18 cellular contexts compared by ENCODE assay signal in the genomic region with DNA sequence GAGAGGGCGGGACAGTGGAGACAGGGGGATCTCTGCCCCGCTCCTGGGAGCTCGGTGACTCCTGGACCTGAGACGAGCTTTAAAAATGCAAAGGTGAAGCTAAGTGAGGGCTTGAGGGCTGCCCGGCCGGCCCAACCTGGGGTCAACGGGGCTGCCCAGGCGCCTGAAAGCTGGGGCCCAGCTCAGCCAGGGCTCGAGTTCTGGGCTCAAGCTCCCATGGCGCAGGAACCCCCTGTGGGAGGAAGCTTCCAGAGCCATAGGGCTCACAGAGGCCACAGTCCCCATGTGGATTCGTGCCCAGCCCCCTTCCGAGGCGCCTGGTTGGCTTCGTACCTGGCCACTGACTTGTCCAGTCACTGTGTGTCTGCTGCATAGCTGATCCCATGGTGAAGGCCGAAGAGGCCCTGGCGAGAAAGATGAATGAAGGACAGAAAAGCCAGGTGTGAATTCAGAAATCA.
DNase-seq lines count a peak whose midpoint lies in the region; ATAC-seq, FAIRE-seq and TF ChIP-seq lines count a peak whose summit lies in the region.
"Had no signal": no experiment of that assay in that cellular context is flagged by ENCODE, and none has a peak within 500 bp of the region (broad histone marks: within the 10 kb centered on the region; RNA-seq: fewer than 3 reads in every experiment).

No MANE protein-coding gene starts in this region.

- no peak for ATAC-seq in HG03354 (IDR thresholded peaks at IDR 0.05; ENCODE audit: poor library complexity, severe bottlenecking, unreplicated experiment)
- ATAC-seq: HCT116 had no signal

- H4K91ac ChIP-seq in H1 (replicated peaks; ENCODE audit: insufficient read length, low read length) = no peak overlapping the region

- H3K9me3 ChIP-seq in H1 (ENCODE audit: insufficient read depth in 2 of 2, low read depth in 1 of 2, low read length in 1 of 2) (peaks cover 8 to 9% of the 10 kb centered on the region in 2 experiments; a peak in 3 of 4 replicates), neural progenitor cell (ENCODE audit: low read depth) (peaks cover 7% of the 10 kb centered on the region), transverse colon (no peaks in the 10 kb centered on the region)

- H3K27ac ChIP-seq in H1 (ENCODE audit: low read depth, low read length) (no peak overlapping the region), neural progenitor cell (no peak overlapping the region), transverse colon (peak overlapping the region in 3 of 4 donors; percentile 0 to 78 (median 75))
- H3K27ac ChIP-seq: PC-9, SJCRH30 had no signal

- peak overlapping the region; percentile 57 for H3K4me3 Mint-ChIP-seq in neural progenitor cell
- H3K4me3 Mint-ChIP-seq: CD4-positive, alpha-beta memory T cell had no signal

- H3K4me2 ChIP-seq in H1 (ENCODE audit: insufficient read depth in 1 of 2, low read depth in 2 of 2, low read length in 2 of 2) = no peak overlapping the region
- no peak overlapping the region for H3K4me2 ChIP-seq in neural progenitor cell
- H3K4me2 ChIP-seq: PC-9 had no signal

- H3K23ac ChIP-seq in H1 (ENCODE audit: insufficient read length) = no peak overlapping the region

- H2BK15ac ChIP-seq in H1 (ENCODE audit: low read length) = no peak overlapping the region

- no peaks in the 10 kb centered on the region for H3K79me2 ChIP-seq in H1 (ENCODE audit: control insufficient read depth in 1 of 2, insufficient read depth in 2 of 2, low read length in 2 of 2)
- H3K79me2 ChIP-seq in neural progenitor cell (ENCODE audit: low read depth) = no peaks in the 10 kb centered on the region

- DNase-seq in H7 = peak; percentile 65
- DNase-seq in H1 (ENCODE audit: low read depth in 1 of 2, low spot score in 2 of 2) = no peak
- DNase-seq in neural progenitor cell (ENCODE audit: low spot score) = no peak
- no peak for DNase-seq in transverse colon
- no peak for DNase-seq in DMS53 (lab: John Stamatoyannopoulos, UW)
- DNase-seq in GM13976 (ENCODE audit: low spot score) = no peak
- DNase-seq: ACHN; CD4-positive, alpha-beta memory T cell; DMS79 treated with DMSO at 0.1 percent for 48 hours; MV-4-11; NCI-H1417 treated with DMSO at 0.1 percent for 48 hours; NCI-H2081; NCI-H748 treated with DMSO at 0.1 percent for 48 hours; PC-9; SJCRH30 had no signal

- H2AFZ ChIP-seq in H1 (ENCODE audit: low read length) (no peak overlapping the region), neural progenitor cell (replicated peaks) (no peak overlapping the region)
- H2AFZ ChIP-seq: PC-9 had no signal

- TF ChIP-seq EP300 in H1 (IDR thresholded peaks at IDR 0.05; ENCODE audit: borderline replicate concordance in 1 of 2, low read depth in 2 of 2, low read length in 2 of 2) = no peak
- no peak for TF ChIP-seq EP300 in transverse colon (IDR thresholded peaks at IDR 0.05; ENCODE audit: low read depth)

- H2BK12ac ChIP-seq in H1 (ENCODE audit: low read depth, low read length) = 0 out of 2 replicates have a peak overlapping the region, but pooled peaks have one; percentile 17

- H2BK120ac ChIP-seq in H1 (replicated peaks; ENCODE audit: low read depth, low read length) = no peak overlapping the region

- TF ChIP-seq POLR2A in H1 (IDR thresholded peaks at IDR 0.05; ENCODE audit: control extremely low read depth in 1 of 2, low read depth in 2 of 2, low read length in 2 of 2) = no peak
- no peak for TF ChIP-seq POLR2A in transverse colon (IDR thresholded peaks at IDR 0.05)

- TF ChIP-seq CTCF in H1 (IDR thresholded peaks at IDR 0.05; ENCODE audit: control extremely low read depth in 1 of 3, insufficient read depth in 1 of 3, low read depth in 1 of 3, low read length in 3 of 3) (no peak), neural progenitor cell (IDR thresholded peaks at IDR 0.05) (no peak), transverse colon (IDR thresholded peaks at IDR 0.05) (no peak), GM13976 (IDR thresholded peaks at IDR 0.05; ENCODE audit: borderline replicate concordance, control extremely low read depth, extremely low read depth, insufficient read depth, missing control alignments) (no peak)

- intact Hi-C loops in transverse colon (cut with DNase I; ENCODE audit: low total_unique reads) = no loop called here

- H4K20me1 ChIP-seq in H1 (replicated peaks in 1 of 2; ENCODE audit: control insufficient read depth in 1 of 2, insufficient read depth in 2 of 2, low read length in 2 of 2) = no peaks in the 10 kb centered on the region
- H4K20me1 ChIP-seq in neural progenitor cell (ENCODE audit: low read depth) = no peaks in the 10 kb centered on the region

- no peak overlapping the region for H2BK5ac ChIP-seq in H1 (ENCODE audit: low read depth, low read length)

- TF ChIP-seq RAD21 in H1 (IDR thresholded peaks at IDR 0.05 in 1 of 2, conservative IDR thresholded peaks at IDR 0.05 in 1 of 2; ENCODE audit: low read depth in 2 of 2, low read length in 2 of 2) = no peak

- no peak overlapping the region for H4K8ac ChIP-seq in H1 (ENCODE audit: extremely low read depth, insufficient read depth, low read length)

- no peaks in the 10 kb centered on the region for H3F3A ChIP-seq in neural progenitor cell (ENCODE audit: low read depth)

- H3K4me1 Mint-ChIP-seq in neural progenitor cell = peaks cover 42% of the 10 kb centered on the region

- H3K27ac Mint-ChIP-seq in neural progenitor cell = peak overlapping the region; percentile 83

- H3K14ac ChIP-seq in H1 (ENCODE audit: insufficient read length) = no peak overlapping the region

- in situ Hi-C loops in transverse colon (cut with MboI; ENCODE audit: low pct_ligation_motif_present in 1 of 4, low pct_unique_long_range_greater_than_20kb in 1 of 4, low sequenced_read_pairs in 3 of 4) (no loop called here), GM13976 (cut with MboI; ENCODE audit: low sequenced_read_pairs, unreplicated experiment) (no loop called here)

- 92% methylated on average over 16 of the region's 16 CpGs; no CpG with 5 or more reads in 1 of the 2 experiments for WGBS in H1 (ENCODE audit: extremely low coverage in 1 of 2, insufficient coverage in 1 of 2, insufficient read length in 1 of 2, insufficient replicate concordance in 2 of 2, low coverage in 1 of 2, low lambda C conversion rate in 2 of 2, missing lambda C conversion rate in 1 of 2), 2 experiments
- 93% methylated on average over 16 of the region's 16 CpGs; no CpG with 5 or more reads in 1 of the 2 donors for WGBS in transverse colon (ENCODE audit: low coverage in 1 of 2), 2 donors

- H3K36me3 ChIP-seq in H7 (replicated peaks; ENCODE audit: control insufficient read depth, insufficient read depth, low read length) = no peaks in the 10 kb centered on the region
- H3K36me3 ChIP-seq in H1 (ENCODE audit: control insufficient read depth in 2 of 4, insufficient read depth in 4 of 4, low read length in 3 of 4) = no peaks in the 10 kb centered on the region
- no peaks in the 10 kb centered on the region for H3K36me3 ChIP-seq in neural progenitor cell
- no peaks in the 10 kb centered on the region for H3K36me3 ChIP-seq in transverse colon
- H3K36me3 ChIP-seq: SJCRH30 had no signal

- POLR2A ChIA-PET in H1 (lab: Charles Lee; ENCODE audit: partially characterized antibody) = interaction anchor here (0.7 to 2.3 kb wide), 3 partner anchors 8 to 44 kb away, joined by 3 to 6 read pairs (median 4); no protein-coding TSS in a partner anchor

- H4K5ac ChIP-seq in H1 (ENCODE audit: insufficient read length, low read depth, low read length) = no peak overlapping the region

- no peak overlapping the region for H3K56ac ChIP-seq in H1 (replicated peaks; ENCODE audit: insufficient read length, low read depth, low read length)

- H3K9me3 Mint-ChIP-seq in neural progenitor cell = peaks cover 8% of the 10 kb centered on the region

- no peaks in the 10 kb centered on the region for H3K36me3 Mint-ChIP-seq in neural progenitor cell
- H3K36me3 Mint-ChIP-seq: CD4-positive, alpha-beta memory T cell had no signal

- H3K18ac ChIP-seq in H1 (ENCODE audit: extremely low read depth, low read length) = 0 out of 2 replicates have a peak overlapping the region, but pooled peaks have one; percentile 11

- H3K79me1 ChIP-seq in H1 (ENCODE audit: low read depth, low read length) = peaks cover 1% of the 10 kb centered on the region; the same call in 1 of the 2 replicates

- no peak for FAIRE-seq in H1 (lab: Jason Lieb, UNC)
- FAIRE-seq: D721Med had no signal

- H3K4me1 ChIP-seq in H1 (replicated peaks in 1 of 4; ENCODE audit: control insufficient read depth in 3 of 4, insufficient read depth in 4 of 4, low read length in 3 of 4) = peaks cover 0 to 12% (median 7%) of the 10 kb centered on the region in 4 experiments; a peak in 6 of 7 replicates
- H3K4me1 ChIP-seq in neural progenitor cell = peaks cover 20% of the 10 kb centered on the region
- peaks cover 15 to 40% (median 30%) of the 10 kb centered on the region in 4 donors for H3K4me1 ChIP-seq in transverse colon

- H3K27me3 ChIP-seq in H7 (ENCODE audit: control insufficient read depth, insufficient read depth, low read length) = no peaks in the 10 kb centered on the region
- H3K27me3 ChIP-seq in H1 (replicated peaks in 1 of 4; ENCODE audit: control insufficient read depth in 3 of 4, extremely low read depth in 1 of 4, insufficient read depth in 3 of 4, low read length in 3 of 4) = no peaks in the 10 kb centered on the region
- H3K27me3 ChIP-seq in neural progenitor cell = no peaks in the 10 kb centered on the region
- H3K27me3 ChIP-seq in transverse colon = no peaks in the 10 kb centered on the region
- H3K27me3 ChIP-seq: SJCRH30 had no signal

- H3K23me2 ChIP-seq in H1 (ENCODE audit: low read depth, low read length) = no peaks in the 10 kb centered on the region; the same call in 1 of the 2 replicates

- peaks cover 14% of the 10 kb centered on the region for H3K27me3 Mint-ChIP-seq in neural progenitor cell (ENCODE audit: insufficient read depth, low read depth)
- H3K27me3 Mint-ChIP-seq: CD4-positive, alpha-beta memory T cell had no signal

- H3K4ac ChIP-seq in H1 (replicated peaks; ENCODE audit: insufficient read length, low read depth, low read length) = no peak overlapping the region

- H3K9ac ChIP-seq in H1 (replicated peaks in 1 of 4; ENCODE audit: extremely low read depth in 1 of 4, low read depth in 3 of 4, low read length in 3 of 4) (no peak overlapping the region), neural progenitor cell (no peak overlapping the region)

- H2BK20ac ChIP-seq in H1 (ENCODE audit: low read length) = no peak overlapping the region

- H2AK5ac ChIP-seq in H1 (ENCODE audit: low read depth, low read length) = peak overlapping the region; percentile 29; the same call in 1 of the 2 replicates

- CTCF ChIA-PET in H1 (lab: Charles Lee; ENCODE audit: partially characterized antibody) = interaction anchor here (1.0 to 12.9 kb wide), 15 partner anchors 9 to 232 kb away, joined by 3 to 153 read pairs (median 6); no protein-coding TSS in a partner anchor

- H3K4me3 ChIP-seq in H7 (ENCODE audit: insufficient read depth, low read depth, low read length) (no peak overlapping the region), H1 (ENCODE audit: extremely low read depth in 1 of 4, insufficient read depth in 2 of 4, low read depth in 3 of 4, low read length in 4 of 4) (no peak overlapping the region), neural progenitor cell (no peak overlapping the region), transverse colon (no peak overlapping the region)
- H3K4me3 ChIP-seq: PC-9, SJCRH30 had no signal

TF ChIP-seq in H1, 55 proteins besides CTCF, POLR2A, EP300 and RAD21 (continues in another document):
- TF ChIP-seq TBP (IDR thresholded peaks at IDR 0.05; ENCODE audit: low read depth, low read length) = no peak
- no peak for TF ChIP-seq POU5F1 (IDR thresholded peaks at IDR 0.05; ENCODE audit: low read depth, low read length)

Comparison
In these comparisons a context has a peak if more than half of its experiments do, and no peak if none do; other contexts are left out.
1. H3K27ac ChIP-seq: peak in transverse colon (3 of 4); none in H1 (single experiment) and neural progenitor cell (single experiment).